8 cellular contexts compared by ENCODE assay signal in the genomic region with DNA sequence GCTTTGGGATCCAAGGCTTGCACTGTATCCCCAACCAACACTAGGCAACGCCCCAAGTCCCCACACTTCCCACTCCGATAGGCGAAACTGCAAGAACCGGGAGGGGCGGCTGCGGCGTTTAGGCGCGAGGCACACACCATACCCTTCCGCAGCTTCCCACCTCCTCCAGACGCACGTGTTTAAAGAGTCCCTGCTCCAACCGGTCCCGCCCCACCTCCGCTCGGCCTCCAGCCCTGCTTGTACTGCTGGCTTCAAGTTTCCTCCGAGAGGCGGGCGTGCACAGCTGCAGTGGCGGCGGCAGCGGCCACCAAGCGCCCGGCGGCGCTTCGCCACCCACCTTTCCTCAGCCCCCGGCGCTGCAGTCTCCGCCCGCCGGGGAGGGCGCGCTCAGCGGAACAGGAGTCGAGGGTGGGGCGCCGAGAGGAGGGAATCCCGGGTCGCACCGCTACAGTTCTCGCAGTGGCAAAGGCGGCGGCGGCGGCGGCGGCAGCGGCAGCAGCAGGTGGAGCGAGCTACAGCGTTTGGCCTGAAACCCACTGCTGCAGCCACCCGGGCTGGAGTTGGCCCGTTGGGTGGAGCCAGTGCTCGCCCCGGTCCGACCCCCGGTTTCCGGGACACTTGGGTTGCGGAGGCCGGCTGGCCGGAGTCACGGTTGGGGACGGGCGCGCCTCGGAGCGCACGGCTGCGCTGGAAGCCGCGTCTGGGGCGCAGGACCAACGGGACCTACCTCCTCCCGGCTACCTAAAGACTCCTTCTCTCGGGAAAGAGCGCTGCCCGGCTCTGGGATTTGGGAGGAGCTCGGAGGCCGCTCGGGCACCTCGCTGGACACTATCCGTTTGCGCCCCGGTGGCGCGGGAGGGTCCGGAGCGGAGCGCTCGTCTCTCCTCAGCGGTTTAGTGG. TPM values are rescaled to one million over a fixed set of nuclear protein-coding genes. Genes with fewer than 3 reads are reported as not detected.
DNase-seq lines count a peak whose midpoint lies in the region; ATAC-seq and TF ChIP-seq lines count a peak whose summit lies in the region.

A gene (plus strand): TSS at position 457 of the 900 bp plus-strand sequence. CDS start 858 bp downstream, outside the sequence.

- intact Hi-C loops in Calu3 (cut with micrococcal nuclease; ENCODE audit: unreplicated experiment): no loop called here
- intact Hi-C loops in thyroid gland (cut with DNase I): no loop called here

- H4K5ac ChIP-seq in mesendoderm (ENCODE audit: low read length): no peak within 1 kb of the TSS

- TF ChIP-seq CTCF in Calu3 (IDR thresholded peaks at IDR 0.05; ENCODE audit: unreplicated experiment) (no peak), thyroid gland (IDR thresholded peaks at IDR 0.05) (no peak)

- H3K27ac ChIP-seq in mesendoderm (ENCODE audit: low read depth, low read length) (no peak within 1 kb of the TSS), thyroid gland (no peak within 1 kb of the TSS)

- peak within 1 kb of the TSS; percentile 91 for H3K56ac ChIP-seq in mesendoderm (ENCODE audit: low read length)

- no peaks in the 10 kb centered on the region for H3K9me3 Mint-ChIP-seq in Calu3 (ENCODE audit: low read depth, unreplicated experiment)
- no peaks in the 10 kb centered on the region for H3K9me3 Mint-ChIP-seq in central memory CD8-positive, alpha-beta T cell

- H3K27me3 Mint-ChIP-seq in Calu3 (ENCODE audit: unreplicated experiment): peaks cover 49% of the 10 kb centered on the region
- peaks cover 55% of the 10 kb centered on the region for H3K27me3 Mint-ChIP-seq in central memory CD8-positive, alpha-beta T cell

- H3K4me2 ChIP-seq in mesendoderm (ENCODE audit: low read length): peak within 1 kb of the TSS; percentile 97

- TF ChIP-seq POLR2A in thyroid gland (IDR thresholded peaks at IDR 0.05) (no peak), GM18505 (IDR thresholded peaks at IDR 0.05; ENCODE audit: borderline replicate concordance, extremely low read depth, insufficient read depth, insufficient read length) (no peak)

- H2BK15ac ChIP-seq in mesendoderm (replicated peaks; ENCODE audit: low read depth): no peak within 1 kb of the TSS

- H2BK5ac ChIP-seq in mesendoderm (ENCODE audit: low read length): no peak within 1 kb of the TSS

- H3K27me3 ChIP-seq in mesendoderm (ENCODE audit: insufficient read depth, low read length, poor library complexity): peaks cover 14% of the 10 kb centered on the region
- H3K27me3 ChIP-seq in thyroid gland: peaks cover 5% of the 10 kb centered on the region

- peaks cover 15% of the 10 kb centered on the region for H3K79me2 ChIP-seq in mesendoderm (ENCODE audit: control insufficient read depth, insufficient read depth, low read length)

- no peaks in the 10 kb centered on the region for H3K4me1 Mint-ChIP-seq in Calu3 (ENCODE audit: low read depth, unreplicated experiment)
- peaks cover 21% of the 10 kb centered on the region for H3K4me1 Mint-ChIP-seq in central memory CD8-positive, alpha-beta T cell

- CTCF ChIA-PET in Calu3 (lab: Charles Lee): interaction anchor here (0.7 to 1.4 kb wide), 4 partner anchors 9 to 412 kb away, joined by 3 to 4 read pairs (median 3); no protein-coding TSS in a partner anchor

- H3K9ac ChIP-seq in mesendoderm (ENCODE audit: low read length): peak within 1 kb of the TSS; percentile 75

- peak; percentile 64 for ATAC-seq in central memory CD8-positive, alpha-beta T cell (replicated peaks; ENCODE audit: extremely low read depth, poor library complexity, severe bottlenecking)
- no peak for ATAC-seq in GM18505 (IDR thresholded peaks at IDR 0.05; ENCODE audit: unreplicated experiment)

- no peak within 1 kb of the TSS for H3K4ac ChIP-seq in mesendoderm (ENCODE audit: low read depth, low read length)

- H3K79me1 ChIP-seq in mesendoderm (ENCODE audit: low read length): peaks cover 3% of the 10 kb centered on the region

- DNase-seq in Calu3: peak; percentile 67
- DNase-seq in Jurkat, Clone E6-1 (ENCODE audit: low read depth, low spot score): peak; percentile 56
- peak; percentile 27 to 83 for DNase-seq in SW 1271 (lab: John Stamatoyannopoulos, UW)
- peak in 1 of 2 donors; percentile 30 for DNase-seq in central memory CD8-positive, alpha-beta T cell (ENCODE audit: low spot score in 2 of 2)
- DNase-seq in mesendoderm: peak; percentile 94
- peak; percentile 27 to 47 for DNase-seq in thyroid gland
- no peak for DNase-seq in globus pallidus (ENCODE audit: low spot score)

- no TSS peak for BruUV-seq in Calu3 (replicated peaks; lab: Mats Ljungman, UMichigan)

- no peaks in the 10 kb centered on the region for H3K36me3 ChIP-seq in mesendoderm (ENCODE audit: control insufficient read depth, insufficient read depth, low read length)
- no peaks in the 10 kb centered on the region for H3K36me3 ChIP-seq in thyroid gland

- H3K9me3 ChIP-seq in thyroid gland: no peaks in the 10 kb centered on the region

- peak within 1 kb of the TSS; percentile 77 for H3K4me3 Mint-ChIP-seq in Calu3 (ENCODE audit: low read depth, unreplicated experiment)
- H3K4me3 Mint-ChIP-seq in central memory CD8-positive, alpha-beta T cell: peak within 1 kb of the TSS; percentile 75

- no CpG with 5 or more reads among the region's 91 CpGs for whole genome bisulfite sequencing in mesendoderm (ENCODE audit: extremely low coverage, insufficient coverage, low lambda C conversion rate)
- 2% methylated on average over 21 to 28 of the region's 91 CpGs for WGBS in thyroid gland, 2 donors

- no peak within 1 kb of the TSS for H4K8ac ChIP-seq in mesendoderm (ENCODE audit: low read depth, low read length)

- H3K36me3 Mint-ChIP-seq in Calu3 (ENCODE audit: insufficient read depth, unreplicated experiment): peaks cover 15% of the 10 kb centered on the region
- H3K36me3 Mint-ChIP-seq in central memory CD8-positive, alpha-beta T cell (ENCODE audit: insufficient read depth): no peaks in the 10 kb centered on the region

- H3K23ac ChIP-seq in mesendoderm (ENCODE audit: low read length): peak within 1 kb of the TSS; percentile 72

- no peak within 1 kb of the TSS for H3K27ac Mint-ChIP-seq in Calu3 (ENCODE audit: unreplicated experiment)
- H3K27ac Mint-ChIP-seq in central memory CD8-positive, alpha-beta T cell (ENCODE audit: low read depth): no peak within 1 kb of the TSS

- H2BK120ac ChIP-seq in mesendoderm (ENCODE audit: low read depth, low read length): no peak within 1 kb of the TSS

- H3K18ac ChIP-seq in mesendoderm (ENCODE audit: low read length): peak within 1 kb of the TSS; percentile 2

- no peak within 1 kb of the TSS for H2AK5ac ChIP-seq in mesendoderm (ENCODE audit: low read length)

- H3K4me3 ChIP-seq in Jurkat, Clone E6-1 (ENCODE audit: low read length): peak within 1 kb of the TSS; percentile 32
- H3K4me3 ChIP-seq in mesendoderm (ENCODE audit: low read length) (peak within 1 kb of the TSS; percentile 66), thyroid gland (replicated peaks in 1 of 3) (peak within 1 kb of the TSS in 1 of 3 donors; percentile 32)

- H3K4me1 ChIP-seq in mesendoderm (ENCODE audit: control insufficient read depth, low read depth, low read length): peaks cover 7% of the 10 kb centered on the region
- H3K4me1 ChIP-seq in thyroid gland: peaks cover 11 to 20% of the 10 kb centered on the region in 2 donors

RNA-seq across cellular contexts. Expression of the gene that starts here (rescaled TPM):
- total RNA-seq in Calu3 (2022) (2.1 and 3.1 TPM in 2 replicates), thyroid gland (1 to 10 TPM; 1.9 to 7.0 (median 4.0) TPM)
- 3.9 TPM for polyA plus RNA-seq in Jurkat, Clone E6-1 (2012; ENCODE audit: insufficient read depth, insufficient read length)
- polyA plus RNA-seq in mesendoderm (2013, experiment 1 of 2): 7.9 TPM
- 8.2 TPM for polyA plus RNA-seq in mesendoderm (2013, experiment 2 of 2)
